14 cellular contexts compared by ENCODE assay signal in genomic region chr4:128844931-128845330, GRCh38. TPM values are rescaled to one million over a fixed set of nuclear protein-coding genes. Genes with fewer than 3 reads are reported as not detected.
DNase-seq lines count a peak whose midpoint lies in the region; ATAC-seq and TF ChIP-seq lines count a peak whose summit lies in the region.
"Had no signal": no experiment of that assay in that cellular context is flagged by ENCODE, and none has a peak within 500 bp of the region (broad histone marks: within the 10 kb centered on the region; RNA-seq: fewer than 3 reads in every experiment).

No MANE protein-coding gene starts in this region.

- no peaks in the 10 kb centered on the region for H3K27me3 Mint-ChIP-seq in T-helper 17 cell
- H3K27me3 Mint-ChIP-seq: stimulated activated naive B cell treated with anti-CD40 and anti-IgM and Interleukin-4, amounts not matched to agents 10 μg/mL and 1 μg/mL and 100 μg/mL, for 72 hours had no signal

- H3K27ac Mint-ChIP-seq in T-helper 17 cell = peak overlapping the region; percentile 72
- H3K27ac Mint-ChIP-seq: stimulated activated naive B cell treated with anti-CD40 and anti-IgM and Interleukin-4, amounts not matched to agents 10 μg/mL and 1 μg/mL and 100 μg/mL, for 72 hours had no signal

- intact Hi-C loops in Right ventricle myocardium superior (cut with DNase I) (no loop called here), esophagus muscularis mucosa (cut with DNase I) (no loop called here)

- no peak for ATAC-seq in T-helper 17 cell
- ATAC-seq in Right ventricle myocardium superior (ENCODE audit: poor library complexity) = peak; percentile 80
- no peak for ATAC-seq in GM18861 (IDR thresholded peaks at IDR 0.05; ENCODE audit: unreplicated experiment)
- ATAC-seq: stimulated activated naive B cell treated with anti-CD40 and anti-IgM and Interleukin-4, amounts not matched to agents 10 μg/mL and 1 μg/mL and 100 μg/mL, for 72 hours had no signal

- peaks cover 39% of the 10 kb centered on the region for H3K4me1 Mint-ChIP-seq in T-helper 17 cell

- TF ChIP-seq EP300 in esophagus muscularis mucosa (IDR thresholded peaks at IDR 0.05) = no peak

- H3K4me1 ChIP-seq in esophagus muscularis mucosa = peaks cover 22 to 46% (median 32%) of the 10 kb centered on the region in 4 donors

- H3K4me3 Mint-ChIP-seq in T-helper 17 cell = no peak overlapping the region
- H3K4me3 Mint-ChIP-seq: H9; stimulated activated naive B cell treated with anti-CD40 and anti-IgM and Interleukin-4, amounts not matched to agents 10 μg/mL and 1 μg/mL and 100 μg/mL, for 72 hours had no signal

- TF ChIP-seq CTCF in esophagus muscularis mucosa (IDR thresholded peaks at IDR 0.05) = no peak

- peaks cover 13% of the 10 kb centered on the region for H3K36me3 Mint-ChIP-seq in T-helper 17 cell (ENCODE audit: low read depth)

- no peak overlapping the region for H3K4me3 ChIP-seq in esophagus muscularis mucosa

- 62% methylated on average over 4 of the region's 4 CpGs for whole genome bisulfite sequencing in esophagus muscularis mucosa

- TF ChIP-seq POLR2A in esophagus muscularis mucosa (IDR thresholded peaks at IDR 0.05; ENCODE audit: low read depth) = no peak

- peaks cover 35 to 81% (median 64%) of the 10 kb centered on the region in 4 donors for H3K36me3 ChIP-seq in esophagus muscularis mucosa

- H3K9me3 ChIP-seq in T-helper 17 cell (ENCODE audit: control insufficient read depth, low read length, poor library complexity, severe bottlenecking) = no peaks in the 10 kb centered on the region
- no peaks in the 10 kb centered on the region for H3K9me3 ChIP-seq in esophagus muscularis mucosa

- peaks cover 0 to 4% (median 0%) of the 10 kb centered on the region in 4 donors for H3K27me3 ChIP-seq in esophagus muscularis mucosa

- no peak for DNase-seq in T-helper 17 cell
- peak; percentile 76 for DNase-seq in Right ventricle myocardium superior
- peak; percentile 26 for DNase-seq in myocyte (ENCODE audit: low read depth)
- DNase-seq in substantia nigra (lab: John Stamatoyannopoulos, UW) = peak in 43 of 49 donors; percentile 3 to 71 (median 26)
- no peak for DNase-seq in esophagus muscularis mucosa (ENCODE audit: extremely low spot score)
- DNase-seq in RPMI8226 = no peak
- no peak for DNase-seq in dedifferentiated amniotic fluid mesenchymal stem cell (ENCODE audit: extremely low spot score)
- DNase-seq: activated effector memory CD4-positive, alpha-beta T cell treated with anti-CD3 and anti-CD28 coated beads, Interleukin-2, amount 50 U/mL, for 16 hours; foreskin melanocyte; H9; islet precursor cell; NCI-H226; stimulated activated naive B cell treated with anti-CD40 and anti-IgM and Interleukin-4, amounts not matched to agents 10 μg/mL and 1 μg/mL and 100 μg/mL, for 72 hours had no signal

- H3K27ac ChIP-seq in substantia nigra (ENCODE audit: low read depth, low read length, poor library complexity, severe bottlenecking) (no peak overlapping the region), esophagus muscularis mucosa (replicated peaks in 1 of 4) (peak overlapping the region in 1 of 4 donors; percentile 34)

RNA-seq across cellular contexts. Expression of gene JADE1, which starts 35.4 kb away (rescaled TPM):
- total RNA-seq in T-helper 17 cell = 10 to 100 TPM; 38.0 to 53.1 TPM
- 26.0 TPM for total RNA-seq in Right ventricle myocardium superior
- total RNA-seq in myocyte = 14.8 and 17.5 TPM in 2 replicates
- 13.7 TPM for polyA plus RNA-seq in myocyte (2012)
- total RNA-seq in esophagus muscularis mucosa = 10 to 100 TPM; 40.8 to 60.1 (median 52.0) TPM

Comparison
In these comparisons a context has a peak if more than half of its experiments do, and no peak if none do; other contexts are left out.
1. DNase-seq: peak in Right ventricle myocardium superior (single experiment), myocyte (single experiment) and substantia nigra (43 of 49); none in T-helper 17 cell (0 of 3), esophagus muscularis mucosa (single experiment), RPMI8226 (single experiment) and dedifferentiated amniotic fluid mesenchymal stem cell (single experiment).